Comparison of ENCODE assay signal across 8 cellular contexts in genomic region chr1:213015099-213016050, GRCh38. TPM values are rescaled to one million over a fixed set of nuclear protein-coding genes. Genes with fewer than 3 reads are reported as not detected.
A peak's percentile ranks its signal among the peaks of the same experiment; 100 is the strongest.
DNase-seq lines count a peak whose midpoint lies in the region; ATAC-seq, FAIRE-seq and TF ChIP-seq lines count a peak whose summit lies in the region.

Gene ANGEL2, minus strand, starts transcription at chr1:213015867. Its CDS starts 196 bp downstream, at chr1:213015671.

- TF ChIP-seq CTCF in Calu3 (IDR thresholded peaks at IDR 0.05; ENCODE audit: unreplicated experiment) (no peak), OCI-LY1 (IDR thresholded peaks at IDR 0.05; ENCODE audit: low read length) (no peak)

- H3K4me1 Mint-ChIP-seq in Calu3 (ENCODE audit: low read depth, unreplicated experiment): peaks cover 6% of the 10 kb centered on the region

- CTCF ChIA-PET in Calu3 (lab: Charles Lee): interaction anchor here (0.7 kb wide), 1 partner anchor 36 kb away, joined by 3 read pairs; the partner anchor contains the start of gene RPS6KC1

- ATAC-seq in GM21447 (IDR thresholded peaks at IDR 0.05; ENCODE audit: unreplicated experiment): peak; percentile 94

- H3K4me1 ChIP-seq in HUES64 (ENCODE audit: insufficient read depth, low read length) (peaks cover 10% of the 10 kb centered on the region; the same call in 1 of the 2 replicates), OCI-LY1 (ENCODE audit: insufficient read depth, low read length, severe bottlenecking) (peaks cover 24% of the 10 kb centered on the region), mesodermal cell (ENCODE audit: control insufficient read depth, insufficient read depth, low read length, poor library complexity, severe bottlenecking) (no peaks in the 10 kb centered on the region)

- H2AFZ ChIP-seq in OCI-LY1 (ENCODE audit: low read length): no peak within 1 kb of the TSS

- peak; percentile 82 for FAIRE-seq in endometrium (lab: Jason Lieb, UNC)

- H3K79me2 ChIP-seq in OCI-LY1 (ENCODE audit: insufficient read depth, low read length): peaks cover 18% of the 10 kb centered on the region

- H3K9ac ChIP-seq in HUES64 (ENCODE audit: low read depth, low read length) (peak within 1 kb of the TSS; percentile 92), OCI-LY1 (ENCODE audit: low read length) (peak within 1 kb of the TSS; percentile 76)

- WGBS in HUES64: under 1% methylated on average over 62 of the region's 66 CpGs
- 0 to 1% methylated on average over 38 to 44 of the region's 66 CpGs for WGBS in mesodermal cell (ENCODE audit: insufficient coverage in 2 of 2), 2 experiments

- DNase-seq in Calu3: peak; percentile 96
- DNase-seq in activated CD8-positive, alpha-beta memory T cell treated with anti-CD3 and anti-CD28 coated beads, Interleukin-2, amount 50 U/mL, for 4 hours: peak; percentile 93
- peak; percentile 89 to 95 for DNase-seq in stimulated activated CD8-positive, alpha-beta memory T cell treated with anti-CD3 and anti-CD28 coated beads, Interleukin-15, amount 100 ng/mL, for 4 hours (ENCODE audit: low read depth in 2 of 2)

- no peaks in the 10 kb centered on the region for H3K27me3 Mint-ChIP-seq in Calu3 (ENCODE audit: unreplicated experiment)

- H3K4me3 ChIP-seq in HUES64 (ENCODE audit: low read length): peak within 1 kb of the TSS; percentile 77
- peak within 1 kb of the TSS; percentile 75 for H3K4me3 ChIP-seq in OCI-LY1 (ENCODE audit: low read depth, low read length, poor library complexity, severe bottlenecking)
- peak within 1 kb of the TSS; percentile 66 for H3K4me3 ChIP-seq in mesodermal cell (ENCODE audit: extremely low read depth, insufficient read depth, low read length, poor library complexity, severe bottlenecking)

- peak within 1 kb of the TSS; percentile 89 for H3K4me2 ChIP-seq in OCI-LY1 (ENCODE audit: low read length)

- intact Hi-C loops in Calu3 (cut with micrococcal nuclease; ENCODE audit: unreplicated experiment): no loop called here

- peak within 1 kb of the TSS; percentile 91 for H3K4me3 Mint-ChIP-seq in Calu3 (ENCODE audit: low read depth, unreplicated experiment)

- H3K36me3 ChIP-seq in HUES64 (ENCODE audit: insufficient read depth, low read length) (peaks cover 29% of the 10 kb centered on the region), OCI-LY1 (ENCODE audit: insufficient read depth, low read length) (peaks cover 18% of the 10 kb centered on the region), mesodermal cell (ENCODE audit: control insufficient read depth, insufficient read depth, low read length) (peaks cover 22% of the 10 kb centered on the region)

- H3K27me3 ChIP-seq in HUES64 (ENCODE audit: insufficient read depth, low read length): no peaks in the 10 kb centered on the region
- no peaks in the 10 kb centered on the region for H3K27me3 ChIP-seq in OCI-LY1 (ENCODE audit: insufficient read depth, low read length)

- peaks cover 17% of the 10 kb centered on the region for H3K36me3 Mint-ChIP-seq in Calu3 (ENCODE audit: insufficient read depth, unreplicated experiment)

- TSS peak; percentile 41 for BruUV-seq in Calu3 (replicated peaks; lab: Mats Ljungman, UMichigan)

- H3K9me2 ChIP-seq in OCI-LY1 (ENCODE audit: low read depth, low read length): no peaks in the 10 kb centered on the region

- H3K27ac ChIP-seq in HUES64 (ENCODE audit: low read depth, low read length) (peak within 1 kb of the TSS; percentile 86), OCI-LY1 (ENCODE audit: low read depth, low read length, poor library complexity, severe bottlenecking) (peak within 1 kb of the TSS; percentile 54), mesodermal cell (ENCODE audit: low read depth, low read length, severe bottlenecking) (peak within 1 kb of the TSS; percentile 78)

- no peaks in the 10 kb centered on the region for H3K9me3 Mint-ChIP-seq in Calu3 (ENCODE audit: low read depth, unreplicated experiment)

- H3F3A ChIP-seq in OCI-LY1 (ENCODE audit: insufficient read depth, low read length): no peaks in the 10 kb centered on the region

- peak within 1 kb of the TSS; percentile 58 for H3K27ac Mint-ChIP-seq in Calu3 (ENCODE audit: unreplicated experiment)

- no peaks in the 10 kb centered on the region for H4K20me1 ChIP-seq in OCI-LY1 (ENCODE audit: insufficient read depth, low read length)

- no peaks in the 10 kb centered on the region for H3K9me3 ChIP-seq in HUES64 (ENCODE audit: insufficient read depth, low read depth, low read length)
- H3K9me3 ChIP-seq in OCI-LY1 (ENCODE audit: low read length): no peaks in the 10 kb centered on the region
- no peaks in the 10 kb centered on the region for H3K9me3 ChIP-seq in mesodermal cell (ENCODE audit: control insufficient read depth, low read length)

RNA-seq across cellular contexts. Expression of gene ANGEL2, which starts in this region (rescaled TPM):
- 51.8 and 56.3 TPM in 2 replicates for total RNA-seq in Calu3 (2022)
- 28.3 TPM for polyA plus RNA-seq in HUES64 (2013, experiment 1 of 2)
- polyA plus RNA-seq in HUES64 (2013, experiment 2 of 2): 21.7 TPM
- polyA plus RNA-seq in mesodermal cell (2013, experiment 1 of 2): 19.0 TPM
- polyA plus RNA-seq in mesodermal cell (2013, experiment 2 of 2): 22.0 TPM

Comparison
In these comparisons a context has a peak if more than half of its experiments do, and no peak if none do; other contexts are left out.
1. Peak in every context shown above with its lines: DNase-seq, ATAC-seq, H3K4me3 ChIP-seq and H3K27ac ChIP-seq.